26 cellular contexts compared by ENCODE assay signal in the genomic region with DNA sequence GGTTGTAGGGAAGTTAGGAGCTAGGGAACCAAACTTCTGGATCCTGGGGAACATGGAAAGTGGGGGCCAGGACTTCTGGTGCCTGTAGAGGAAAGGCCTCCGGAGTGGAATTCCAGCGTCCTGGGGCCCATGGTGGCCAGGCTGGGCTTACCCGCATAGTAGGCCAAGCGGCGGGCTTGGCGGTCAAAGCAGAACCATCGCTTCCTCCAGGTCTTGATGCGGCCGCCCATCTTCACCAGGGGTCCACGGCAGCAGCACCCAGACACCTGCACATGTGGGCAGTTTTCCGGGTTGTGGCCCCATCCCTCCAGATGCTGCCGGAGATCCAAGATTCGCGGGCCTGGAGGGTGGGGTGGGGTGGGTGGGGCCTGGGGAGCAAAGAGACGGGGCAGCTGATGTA. TPM values are rescaled to one million over a fixed set of nuclear protein-coding genes. Genes with fewer than 3 reads are reported as not detected.
A peak's percentile ranks its signal among the peaks of the same experiment; 100 is the strongest.
DNase-seq lines count a peak whose midpoint lies in the region; ATAC-seq and TF ChIP-seq lines count a peak whose summit lies in the region.
"Had no signal": no experiment of that assay in that cellular context is flagged by ENCODE, and none has a peak within 500 bp of the region (broad histone marks: within the 10 kb centered on the region; RNA-seq: fewer than 3 reads in every experiment).

No MANE protein-coding gene starts in this region.

- DNase-seq in IMR-90 (no peak), mucosa of gallbladder (ENCODE audit: low spot score) (no peak)
- no peak for DNase-seq in stimulated activated effector memory CD8-positive, alpha-beta T cell treated with anti-CD3 and anti-CD28 coated beads, Interleukin-12 subunit alpha, Interleukin-12 subunit beta, amount 100 ng/mL, for 72 hours (ENCODE audit: low spot score in 2 of 2)
- no peak for DNase-seq in activated naive CD4-positive, alpha-beta T cell treated with anti-CD3 and anti-CD28 coated beads, Interleukin-2, amount 50 U/mL, for 16 hours
- DNase-seq: AML-193; Caco-2; Calu3; CD4-positive, alpha-beta T cell; CD8-positive, alpha-beta T cell; DMS 273 treated with DMSO at 0.1 percent for 48 hours; DMS153; DMS53; DMS79; DND-41; EL; GDM1 had no signal

- H2AK5ac ChIP-seq in IMR-90 (ENCODE audit: low read depth, low read length): no peak overlapping the region

- no peak overlapping the region for H3K27ac ChIP-seq in IMR-90 (ENCODE audit: insufficient read depth, low read length)
- H3K27ac ChIP-seq: 22Rv1; A549; BLaER1 treated with 17β-estradiol and CSF1 and Interleukin-3, amounts not matched to agents 10 nM and 100 nM; C4-2B had no signal

- no peak for TF ChIP-seq CTCF in IMR-90 (conservative IDR thresholded peaks at IDR 0.05; ENCODE audit: low read depth, low read length)

- no peak overlapping the region for H3K18ac ChIP-seq in IMR-90 (ENCODE audit: low read depth, low read length)

- no peak overlapping the region for H2BK20ac ChIP-seq in IMR-90 (ENCODE audit: low read depth, low read length)

- H3K4me1 ChIP-seq in IMR-90 (ENCODE audit: control insufficient read depth, insufficient read depth, low read length): peaks cover 9% of the 10 kb centered on the region

- intact Hi-C loops in IMR-90 (cut with micrococcal nuclease): no loop called here
- intact Hi-C loops in dendritic cell treated with granulocyte-macrophage colony-stimulating factor and Interleukin-4, amounts not matched to agents 40 ng/mL and 50 ng/mL, for 4 days (cut with micrococcal nuclease): no loop called here

- no peak for ATAC-seq in IMR-90 (ENCODE audit: low read depth)
- no peak for ATAC-seq in stimulated activated effector memory CD8-positive, alpha-beta T cell treated with anti-CD3 and anti-CD28 coated beads, Interleukin-12 subunit alpha, Interleukin-12 subunit beta, amount 100 ng/mL, for 72 hours
- ATAC-seq: A549; CD8-positive, alpha-beta T cell; GM12878 had no signal

- H4K5ac ChIP-seq in IMR-90 (ENCODE audit: low read depth, low read length): no peak overlapping the region

- H3K27ac Mint-ChIP-seq in dendritic cell treated with granulocyte-macrophage colony-stimulating factor and Interleukin-4, amounts not matched to agents 40 ng/mL and 50 ng/mL, for 4 days: peak overlapping the region; percentile 34
- peak overlapping the region; percentile 36 for H3K27ac Mint-ChIP-seq in stimulated activated effector memory CD8-positive, alpha-beta T cell treated with anti-CD3 and anti-CD28 coated beads, Interleukin-12 subunit alpha, Interleukin-12 subunit beta, amount 100 ng/mL, for 72 hours
- H3K27ac Mint-ChIP-seq: B cell; CD8-positive, alpha-beta T cell had no signal

- in situ Hi-C loops in IMR-90 (cut with MboI; ENCODE audit: low sequenced_read_pairs): no loop called here

- peaks cover 83% of the 10 kb centered on the region for H3K36me3 Mint-ChIP-seq in dendritic cell treated with granulocyte-macrophage colony-stimulating factor and Interleukin-4, amounts not matched to agents 40 ng/mL and 50 ng/mL, for 4 days (ENCODE audit: low read depth)
- H3K36me3 Mint-ChIP-seq in stimulated activated effector memory CD8-positive, alpha-beta T cell treated with anti-CD3 and anti-CD28 coated beads, Interleukin-12 subunit alpha, Interleukin-12 subunit beta, amount 100 ng/mL, for 72 hours: peaks cover 7% of the 10 kb centered on the region

- 90% methylated on average over 4 of the region's 15 CpGs; no CpG with 5 or more reads in 1 of the 2 experiments for WGBS in IMR-90 (ENCODE audit: extremely low coverage in 2 of 2, insufficient read length in 1 of 2), 2 experiments

- H3K56ac ChIP-seq in IMR-90 (ENCODE audit: extremely low read depth, insufficient read depth, low read length): no peak overlapping the region

- no peak overlapping the region for H3K4me2 ChIP-seq in IMR-90 (ENCODE audit: low read depth, low read length)
- H3K4me2 ChIP-seq: A549; BLaER1 treated with 17β-estradiol and CSF1 and Interleukin-3, amounts not matched to agents 10 nM and 100 nM had no signal

- POLR2A ChIA-PET in IMR-90 (lab: Charles Lee; ENCODE audit: unreplicated experiment): no interaction called here

- no peak overlapping the region for H4K8ac ChIP-seq in IMR-90 (ENCODE audit: low read depth in 2 of 2, low read length in 2 of 2)

- no peak overlapping the region for H2BK5ac ChIP-seq in IMR-90 (ENCODE audit: low read depth, low read length, poor library complexity, severe bottlenecking)

- dilution Hi-C loops in IMR-90 (cut with HindIII; ENCODE audit: low sequenced_read_pairs, unreplicated experiment): no loop called here

- H3K4me3 ChIP-seq in IMR-90 (ENCODE audit: insufficient read depth, low read depth, low read length): no peak overlapping the region
- H3K4me3 ChIP-seq: A549; BLaER1 treated with 17β-estradiol and CSF1 and Interleukin-3, amounts not matched to agents 10 nM and 100 nM; GM12878 had no signal

- no peak overlapping the region; the same call in 2 of the 3 replicates for H2BK15ac ChIP-seq in IMR-90 (ENCODE audit: low read depth, low read length)

- no peaks in the 10 kb centered on the region for H3K27me3 ChIP-seq in IMR-90 (ENCODE audit: control insufficient read depth, insufficient read depth, low read length)
- H3K27me3 ChIP-seq: BLaER1 treated with 17β-estradiol and CSF1 and Interleukin-3, amounts not matched to agents 10 nM and 100 nM had no signal

- H3K9me3 ChIP-seq in IMR-90 (ENCODE audit: control insufficient read depth, insufficient read depth, low read length): no peaks in the 10 kb centered on the region
- H3K9me3 ChIP-seq: A549; BLaER1 treated with 17β-estradiol and CSF1 and Interleukin-3, amounts not matched to agents 10 nM and 100 nM; Caco-2 had no signal

- no peaks in the 10 kb centered on the region for H3K27me3 Mint-ChIP-seq in dendritic cell treated with granulocyte-macrophage colony-stimulating factor and Interleukin-4, amounts not matched to agents 40 ng/mL and 50 ng/mL, for 4 days
- H3K27me3 Mint-ChIP-seq: B cell; CD4-positive, alpha-beta T cell had no signal

- no TSS peak for BruUV-seq in IMR-90 (replicated peaks; lab: Mats Ljungman, UMichigan)

- peaks cover 11% of the 10 kb centered on the region for H3K4me1 Mint-ChIP-seq in dendritic cell treated with granulocyte-macrophage colony-stimulating factor and Interleukin-4, amounts not matched to agents 40 ng/mL and 50 ng/mL, for 4 days (ENCODE audit: low read depth)
- peaks cover 14% of the 10 kb centered on the region for H3K4me1 Mint-ChIP-seq in stimulated activated effector memory CD8-positive, alpha-beta T cell treated with anti-CD3 and anti-CD28 coated beads, Interleukin-12 subunit alpha, Interleukin-12 subunit beta, amount 100 ng/mL, for 72 hours

- peaks cover 13% of the 10 kb centered on the region for H3K9me1 ChIP-seq in IMR-90 (ENCODE audit: insufficient read depth, low read length)

- no peak for TF ChIP-seq RAD21 in IMR-90 (IDR thresholded peaks at IDR 0.05; ENCODE audit: low read length)

- TF ChIP-seq POLR2A in IMR-90 (IDR thresholded peaks at IDR 0.05; ENCODE audit: low read depth, low read length): no peak

- H4K91ac ChIP-seq in IMR-90 (ENCODE audit: insufficient read depth, low read depth, low read length): no peak overlapping the region

- no peaks in the 10 kb centered on the region for H3K9me3 Mint-ChIP-seq in dendritic cell treated with granulocyte-macrophage colony-stimulating factor and Interleukin-4, amounts not matched to agents 40 ng/mL and 50 ng/mL, for 4 days
- no peaks in the 10 kb centered on the region for H3K9me3 Mint-ChIP-seq in stimulated activated effector memory CD8-positive, alpha-beta T cell treated with anti-CD3 and anti-CD28 coated beads, Interleukin-12 subunit alpha, Interleukin-12 subunit beta, amount 100 ng/mL, for 72 hours
- H3K9me3 Mint-ChIP-seq: CD4-positive, alpha-beta T cell; CD8-positive, alpha-beta T cell had no signal

- H2AFZ ChIP-seq in IMR-90 (replicated peaks; ENCODE audit: low read length, poor library complexity): no peak overlapping the region

- no peak overlapping the region for H3K23ac ChIP-seq in IMR-90 (ENCODE audit: low read depth, low read length)

- no peak overlapping the region for H3K4me3 Mint-ChIP-seq in dendritic cell treated with granulocyte-macrophage colony-stimulating factor and Interleukin-4, amounts not matched to agents 40 ng/mL and 50 ng/mL, for 4 days
- no peak overlapping the region for H3K4me3 Mint-ChIP-seq in stimulated activated effector memory CD8-positive, alpha-beta T cell treated with anti-CD3 and anti-CD28 coated beads, Interleukin-12 subunit alpha, Interleukin-12 subunit beta, amount 100 ng/mL, for 72 hours
- H3K4me3 Mint-ChIP-seq: B cell; CD4-positive, alpha-beta T cell; CD8-positive, alpha-beta T cell had no signal

- no peaks in the 10 kb centered on the region; a peak in 1 of 4 replicates for H3K79me1 ChIP-seq in IMR-90 (ENCODE audit: low read depth in 1 of 2, low read length in 2 of 2)

- H3K36me3 ChIP-seq in IMR-90 (ENCODE audit: control insufficient read depth, insufficient read depth, low read length): peaks cover 7% of the 10 kb centered on the region

- H2AK9ac ChIP-seq in IMR-90 (replicated peaks; ENCODE audit: low read depth, low read length, poor library complexity): no peak overlapping the region

- H4K20me1 ChIP-seq in IMR-90 (ENCODE audit: insufficient read depth, low read length): peaks cover 3% of the 10 kb centered on the region
- H4K20me1 ChIP-seq: BLaER1 treated with 17β-estradiol and CSF1 and Interleukin-3, amounts not matched to agents 10 nM and 100 nM had no signal

- no peak overlapping the region for H2BK120ac ChIP-seq in IMR-90 (ENCODE audit: low read depth, low read length)

- CTCF ChIA-PET in IMR-90 (lab: Yijun Ruan, JAX): interaction anchor here (0.9 kb wide), 1 partner anchor 32 kb away, joined by 4 read pairs; no protein-coding TSS in a partner anchor

- H3K4ac ChIP-seq in IMR-90 (ENCODE audit: low read depth, low read length): peak overlapping the region; percentile 16; the same call in 1 of the 2 replicates

- no peak overlapping the region for H3K14ac ChIP-seq in IMR-90 (replicated peaks; ENCODE audit: low read depth, low read length)

- H3K9ac ChIP-seq in IMR-90 (ENCODE audit: low read depth, low read length): no peak overlapping the region
- H3K9ac ChIP-seq: BLaER1 treated with 17β-estradiol and CSF1 and Interleukin-3, amounts not matched to agents 10 nM and 100 nM had no signal

RNA-seq across cellular contexts. Expression of a gene that starts 13.8 kb away (rescaled TPM):
- total RNA-seq in IMR-90 (2012; rRNA removed) (0.18 TPM in 1 of 2 replicates, not detected in the other), mucosa of gallbladder (1.6 TPM)
- 1.1 TPM in 2 replicates for polyA plus RNA-seq in IMR-90 (2012; rRNA removed)
- polyA plus RNA-seq in IMR-90 (2012; cell fraction: cytosol; rRNA removed): 1.4 and 2.7 TPM in 2 replicates
- polyA plus RNA-seq in IMR-90 (2012; cell fraction: nucleus; rRNA removed; ENCODE audit: low replicate concordance): 9.0 and 9.4 TPM in 2 replicates
- total RNA-seq: A172, G401 had no signal

RNA-seq across cellular contexts. Expression of a gene that starts 25.3 kb away (rescaled TPM):
- total RNA-seq in IMR-90 (2012; rRNA removed): 2.9 and 3.3 TPM in 2 replicates
- polyA plus RNA-seq in IMR-90 (2012; rRNA removed): 10.6 and 12.4 TPM in 2 replicates
- polyA plus RNA-seq in IMR-90 (2012; cell fraction: cytosol; rRNA removed): 9.0 and 10.1 TPM in 2 replicates
- 34.5 and 54.5 TPM in 2 replicates for polyA plus RNA-seq in IMR-90 (2012; cell fraction: nucleus; rRNA removed; ENCODE audit: low replicate concordance)
- 35.3 TPM for total RNA-seq in mucosa of gallbladder

RNA-seq across cellular contexts. Expression of a gene that starts 47.8 kb away (rescaled TPM):
- total RNA-seq in IMR-90 (2012; rRNA removed) (141 and 161 TPM in 2 replicates), mucosa of gallbladder (55.4 TPM)
- 233 and 249 TPM in 2 replicates for polyA plus RNA-seq in IMR-90 (2012; rRNA removed)
- polyA plus RNA-seq in IMR-90 (2012; cell fraction: cytosol; rRNA removed): 116 and 285 TPM in 2 replicates
- 66.3 and 168 TPM in 2 replicates for polyA plus RNA-seq in IMR-90 (2012; cell fraction: nucleus; rRNA removed; ENCODE audit: low replicate concordance)

RNA-seq across cellular contexts. Expression of a gene that starts 53.8 kb away (rescaled TPM):
- not detected in 2 replicates for total RNA-seq in IMR-90 (2012; rRNA removed)
- polyA plus RNA-seq in IMR-90 (2012; rRNA removed): 0.77 and 0.87 TPM in 2 replicates
- polyA plus RNA-seq in IMR-90 (2012; cell fraction: cytosol; rRNA removed): 0.60 and 1.3 TPM in 2 replicates
- polyA plus RNA-seq in IMR-90 (2012; cell fraction: nucleus; rRNA removed; ENCODE audit: low replicate concordance): 1.1 and 1.6 TPM in 2 replicates
- 4.1 TPM for total RNA-seq in mucosa of gallbladder
- total RNA-seq: Daoy, G401 had no signal
